Comparison of ENCODE assay signal across 7 cellular contexts in genomic region chr16:81316176-81316496, GRCh38. TPM values are rescaled to one million over a fixed set of nuclear protein-coding genes. Genes with fewer than 3 reads are reported as not detected.
A peak's percentile ranks its signal among the peaks of the same experiment; 100 is the strongest.
DNase-seq lines count a peak whose midpoint lies in the region; ATAC-seq and TF ChIP-seq lines count a peak whose summit lies in the region.

No MANE protein-coding gene starts in this region.

- POLR2A ChIA-PET in activated CD8-positive, alpha-beta T cell treated with anti-CD3 and anti-CD28 coated beads for 36 hours (lab: Charles Lee) = no interaction called here

- no peaks in the 10 kb centered on the region for H3K27me3 Mint-ChIP-seq in activated CD8-positive, alpha-beta T cell treated with anti-CD3 and anti-CD28 coated beads for 36 hours
- no peaks in the 10 kb centered on the region for H3K27me3 Mint-ChIP-seq in stimulated activated naive CD8-positive, alpha-beta T cell treated with anti-CD3 and anti-CD28 coated beads, Interleukin-15, amount 100 ng/mL, for 72 hours

- CTCF ChIA-PET in activated CD8-positive, alpha-beta T cell treated with anti-CD3 and anti-CD28 coated beads for 36 hours (lab: Charles Lee) = interaction anchor here (0.7 to 1.0 kb wide), 3 partner anchors 9 to 311 kb away, joined by 3 read pairs; no protein-coding TSS in a partner anchor

- DNase-seq in HL-60 (ENCODE audit: low read depth in 1 of 2, low spot score in 1 of 2) = no peak
- DNase-seq in activated CD8-positive, alpha-beta T cell treated with anti-CD3 and anti-CD28 coated beads for 36 hours = peak; percentile 4
- no peak for DNase-seq in stimulated activated naive CD8-positive, alpha-beta T cell treated with anti-CD3 and anti-CD28 coated beads, Interleukin-15, amount 100 ng/mL, for 72 hours
- DNase-seq in activated CD8-positive, alpha-beta memory T cell treated with anti-CD3 and anti-CD28 coated beads, Interleukin-2, amount 50 U/mL, for 48 hours = no peak

- no peaks in the 10 kb centered on the region for H3K9me3 Mint-ChIP-seq in activated CD8-positive, alpha-beta T cell treated with anti-CD3 and anti-CD28 coated beads for 36 hours
- H3K9me3 Mint-ChIP-seq in stimulated activated naive CD8-positive, alpha-beta T cell treated with anti-CD3 and anti-CD28 coated beads, Interleukin-15, amount 100 ng/mL, for 72 hours = no peaks in the 10 kb centered on the region

- H3K4me3 ChIP-seq in HL-60 (replicated peaks; ENCODE audit: insufficient read depth, low read length) (peak overlapping the region; percentile 65; the same call in 1 of the 2 replicates), iPS-18c (ENCODE audit: insufficient read depth, low read depth, low read length) (peak overlapping the region; percentile 69)

- no peak for TF ChIP-seq CTCF in HL-60 (IDR thresholded peaks at IDR 0.05; ENCODE audit: insufficient read depth, low read length)
- no peak for TF ChIP-seq CTCF in activated CD8-positive, alpha-beta T cell treated with anti-CD3 and anti-CD28 coated beads for 36 hours (IDR thresholded peaks at IDR 0.05)

- no peaks in the 10 kb centered on the region for H3K27me3 ChIP-seq in HL-60 (ENCODE audit: insufficient read depth, poor library complexity, severe bottlenecking)

- H3K27ac ChIP-seq in HL-60 (replicated peaks) = no peak overlapping the region

- no peak for ATAC-seq in activated CD8-positive, alpha-beta T cell treated with anti-CD3 and anti-CD28 coated beads for 36 hours
- ATAC-seq in stimulated activated naive CD8-positive, alpha-beta T cell treated with anti-CD3 and anti-CD28 coated beads, Interleukin-15, amount 100 ng/mL, for 72 hours = no peak
- ATAC-seq in GM21723 (IDR thresholded peaks at IDR 0.05; ENCODE audit: unreplicated experiment) (no peak), GM21447 (IDR thresholded peaks at IDR 0.05; ENCODE audit: unreplicated experiment) (no peak)

- intact Hi-C loops in activated CD8-positive, alpha-beta T cell treated with anti-CD3 and anti-CD28 coated beads for 36 hours (cut with micrococcal nuclease) = no loop called here

- H3K36me3 Mint-ChIP-seq in activated CD8-positive, alpha-beta T cell treated with anti-CD3 and anti-CD28 coated beads for 36 hours (ENCODE audit: low read depth) = no peaks in the 10 kb centered on the region

- H3K4me3 Mint-ChIP-seq in activated CD8-positive, alpha-beta T cell treated with anti-CD3 and anti-CD28 coated beads for 36 hours = peak overlapping the region; percentile 83
- H3K4me3 Mint-ChIP-seq in stimulated activated naive CD8-positive, alpha-beta T cell treated with anti-CD3 and anti-CD28 coated beads, Interleukin-15, amount 100 ng/mL, for 72 hours = peak overlapping the region; percentile 83 to 90

- peaks cover 55% of the 10 kb centered on the region for H3K4me1 Mint-ChIP-seq in activated CD8-positive, alpha-beta T cell treated with anti-CD3 and anti-CD28 coated beads for 36 hours (ENCODE audit: low read depth)
- H3K4me1 Mint-ChIP-seq in stimulated activated naive CD8-positive, alpha-beta T cell treated with anti-CD3 and anti-CD28 coated beads, Interleukin-15, amount 100 ng/mL, for 72 hours = peaks cover 78% of the 10 kb centered on the region

- H3K9me3 ChIP-seq in iPS-18c (ENCODE audit: control insufficient read depth, insufficient read depth, low read length) = no peaks in the 10 kb centered on the region

- no peak overlapping the region for H3K27ac Mint-ChIP-seq in activated CD8-positive, alpha-beta T cell treated with anti-CD3 and anti-CD28 coated beads for 36 hours
- H3K27ac Mint-ChIP-seq in stimulated activated naive CD8-positive, alpha-beta T cell treated with anti-CD3 and anti-CD28 coated beads, Interleukin-15, amount 100 ng/mL, for 72 hours = no peak overlapping the region

RNA-seq across cellular contexts. Expression of gene GAN, which starts 1.4 kb away (rescaled TPM):
- 10 to 100 TPM; 11.5 to 12.3 TPM for total RNA-seq in activated CD8-positive, alpha-beta T cell treated with anti-CD3 and anti-CD28 coated beads for 36 hours
